ENCODE assay signal across 1 cellular context in the genomic region with DNA sequence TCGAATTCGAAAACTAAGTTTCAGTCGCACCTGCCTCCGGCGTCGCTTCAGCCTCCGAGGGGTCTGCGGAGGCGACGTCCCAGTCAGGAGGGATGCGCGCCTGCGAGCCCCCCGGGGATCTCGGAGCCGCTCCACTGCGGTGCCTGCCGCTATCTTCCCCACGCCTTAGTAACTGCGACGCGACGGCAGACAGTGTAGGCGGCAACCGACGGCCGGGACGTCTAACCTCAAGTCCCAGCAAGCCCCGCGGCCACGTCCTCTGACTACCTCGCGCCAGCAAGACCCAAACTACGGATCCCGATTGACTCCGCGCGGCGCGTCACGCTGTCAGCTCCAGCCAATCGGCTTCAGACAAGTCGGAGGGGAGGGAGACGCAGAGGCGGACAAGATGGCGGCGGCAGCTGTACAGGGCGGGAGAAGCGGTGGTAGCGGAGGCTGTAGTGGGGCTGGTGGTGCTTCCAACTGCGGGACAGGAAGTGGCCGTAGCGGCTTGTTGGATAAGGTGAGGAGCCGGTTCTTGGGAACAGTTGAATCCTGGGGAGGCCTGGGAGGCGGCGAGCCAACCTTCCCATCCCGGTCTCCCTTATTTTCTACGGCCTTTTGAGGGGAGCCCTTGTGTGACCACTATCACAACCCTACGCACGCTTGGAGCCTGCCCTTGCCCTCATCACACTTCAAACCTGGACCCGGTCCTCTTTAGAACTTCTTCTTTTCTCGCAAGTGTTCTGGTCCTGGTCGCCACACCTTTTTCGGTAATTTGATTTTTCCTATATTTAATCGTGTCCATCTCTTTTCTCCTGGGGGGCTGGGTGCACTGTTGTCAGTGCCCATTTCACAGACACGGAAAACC.
TF ChIP-seq lines count a peak whose summit lies in the region.

A gene (plus strand): TSS at position 369 of the 850 bp plus-strand sequence. CDS start 20 bp downstream, at position 389.
A gene with protein sequence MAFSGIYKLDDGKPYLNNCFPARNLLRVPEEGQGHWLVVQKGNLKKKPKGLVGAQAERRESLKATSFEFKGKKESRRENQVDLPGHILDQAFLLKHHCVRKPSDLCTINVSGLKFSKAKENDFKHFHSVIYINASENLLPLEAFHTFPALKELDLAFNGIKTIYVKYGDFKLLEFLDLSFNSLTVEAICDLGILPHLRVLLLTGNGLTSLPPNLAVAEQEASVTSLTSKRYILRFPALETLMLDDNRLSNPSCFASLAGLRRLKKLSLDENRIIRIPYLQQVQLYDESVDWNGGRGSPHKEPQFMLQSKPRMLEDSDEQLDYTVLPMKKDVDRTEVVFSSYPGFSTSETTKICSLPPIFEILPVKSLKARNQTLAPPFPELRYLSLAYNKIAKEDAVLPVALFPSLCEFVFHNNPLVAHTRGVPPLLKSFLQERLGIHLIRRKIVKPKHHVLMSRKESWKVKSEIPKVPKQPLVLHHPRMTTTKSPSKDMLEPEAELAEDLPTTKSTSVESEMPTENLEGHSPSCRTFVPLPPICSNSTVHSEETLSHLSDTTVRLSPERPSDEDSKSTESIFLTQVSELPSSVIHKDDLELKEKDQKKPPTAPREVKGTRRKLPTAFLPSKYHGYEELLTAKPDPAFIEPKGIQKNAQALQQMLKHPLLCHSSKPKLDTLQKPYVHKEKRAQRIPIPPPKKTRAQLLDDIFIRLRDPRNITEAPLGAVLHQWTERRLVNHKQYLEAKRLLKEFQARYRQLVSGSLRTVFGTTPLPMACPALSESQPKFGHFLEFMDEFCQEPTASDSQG (minus strand): TSS at position 194 of the 850 bp plus-strand sequence. CDS start 8,213 bp downstream, outside the sequence.

TF ChIP-seq in K562, 482 proteins besides CTCF, POLR2A, EP300 and RAD21 (continued from another document and continues in another):
- TF ChIP-seq BRD4 (IDR thresholded peaks at IDR 0.05) (peak; percentile 42), ZNF197 (CRISPR knock-in tag; IDR thresholded peaks at IDR 0.05; ENCODE audit: low read depth) (no peak; the same call in 1 of the 2 replicates), FOXJ2 (tag; IDR thresholded peaks at IDR 0.05) (peak; percentile 65; the same call in 1 of the 2 replicates), PURB (CRISPR knock-in tag; IDR thresholded peaks at IDR 0.05; ENCODE audit: low read depth) (no peak), SMAD1 (IDR thresholded peaks at IDR 0.05; ENCODE audit: low read depth, low read length, partially characterized antibody) (peak; percentile 27), SLC30A9 (CRISPR knock-in tag; IDR thresholded peaks at IDR 0.05) (no peak), ELF1 (tag; IDR thresholded peaks at IDR 0.05) (peak; percentile 25; the same call in 1 of the 2 replicates), TAF1 (IDR thresholded peaks at IDR 0.05; ENCODE audit: control insufficient read depth, extremely low read depth, insufficient read depth, low read length, severe bottlenecking) (peak; percentile 97), GABPB2 (CRISPR knock-in tag; conservative IDR thresholded peaks at IDR 0.05) (no peak), MTA1 (IDR thresholded peaks at IDR 0.05; ENCODE audit: borderline replicate concordance) (peak; percentile 78; the same call in 1 of the 2 replicates), EGR1 (conservative IDR thresholded peaks at IDR 0.05) (peak; percentile 74), GABPA (tag; conservative IDR thresholded peaks at IDR 0.05; ENCODE audit: low read depth) (peak; percentile 59), KDM5B (IDR thresholded peaks at IDR 0.05; ENCODE audit: insufficient replicate concordance, low read depth, low read length) (peak; percentile 97), TEAD4 (IDR thresholded peaks at IDR 0.05; ENCODE audit: low read length) (no peak), TEAD4 (CRISPR knock-in tag; IDR thresholded peaks at IDR 0.05; ENCODE audit: borderline replicate concordance) (no peak), RUNX1 (IDR thresholded peaks at IDR 0.05; ENCODE audit: low read depth) (peak; percentile 69; the same call in 1 of the 2 replicates), SREBF1 (IDR thresholded peaks at IDR 0.05; ENCODE audit: borderline replicate concordance, low read depth, low read length) (0 out of 2 replicates have a peak, but pooled peaks have one; percentile 71), RNF2 (IDR thresholded peaks at IDR 0.05) (peak; percentile 32; the same call in 1 of the 2 replicates), HDAC2 (IDR thresholded peaks at IDR 0.05) (peak; percentile 38; the same call in 1 of the 2 replicates), BCL6 (CRISPR knock-in tag; IDR thresholded peaks at IDR 0.05) (no peak), TCF7 (IDR thresholded peaks at IDR 0.05; ENCODE audit: borderline replicate concordance) (no peak), CTBP1 (IDR thresholded peaks at IDR 0.05; ENCODE audit: borderline replicate concordance) (peak; percentile 75; the same call in 1 of the 2 replicates), HDAC6 (IDR thresholded peaks at IDR 0.05; ENCODE audit: low read depth, low read length) (0 out of 2 replicates have a peak, but pooled peaks have one; percentile 51), JUN (IDR thresholded peaks at IDR 0.05; ENCODE audit: borderline replicate concordance, low read depth, low read length) (0 out of 2 replicates have a peak, but pooled peaks have one; percentile 38), JUN (CRISPR knock-in tag; IDR thresholded peaks at IDR 0.05; ENCODE audit: borderline replicate concordance) (no peak), ZKSCAN1 (IDR thresholded peaks at IDR 0.05; ENCODE audit: low read depth, low read length) (no peak)
- TF ChIP-seq, protein P1, sequence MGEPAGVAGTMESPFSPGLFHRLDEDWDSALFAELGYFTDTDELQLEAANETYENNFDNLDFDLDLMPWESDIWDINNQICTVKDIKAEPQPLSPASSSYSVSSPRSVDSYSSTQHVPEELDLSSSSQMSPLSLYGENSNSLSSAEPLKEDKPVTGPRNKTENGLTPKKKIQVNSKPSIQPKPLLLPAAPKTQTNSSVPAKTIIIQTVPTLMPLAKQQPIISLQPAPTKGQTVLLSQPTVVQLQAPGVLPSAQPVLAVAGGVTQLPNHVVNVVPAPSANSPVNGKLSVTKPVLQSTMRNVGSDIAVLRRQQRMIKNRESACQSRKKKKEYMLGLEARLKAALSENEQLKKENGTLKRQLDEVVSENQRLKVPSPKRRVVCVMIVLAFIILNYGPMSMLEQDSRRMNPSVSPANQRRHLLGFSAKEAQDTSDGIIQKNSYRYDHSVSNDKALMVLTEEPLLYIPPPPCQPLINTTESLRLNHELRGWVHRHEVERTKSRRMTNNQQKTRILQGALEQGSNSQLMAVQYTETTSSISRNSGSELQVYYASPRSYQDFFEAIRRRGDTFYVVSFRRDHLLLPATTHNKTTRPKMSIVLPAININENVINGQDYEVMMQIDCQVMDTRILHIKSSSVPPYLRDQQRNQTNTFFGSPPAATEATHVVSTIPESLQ (CRISPR knock-in tag; IDR thresholded peaks at IDR 0.05), result 0 out of 2 replicates have a peak, but pooled peaks have one; percentile 30
- TF ChIP-seq, protein P2, sequence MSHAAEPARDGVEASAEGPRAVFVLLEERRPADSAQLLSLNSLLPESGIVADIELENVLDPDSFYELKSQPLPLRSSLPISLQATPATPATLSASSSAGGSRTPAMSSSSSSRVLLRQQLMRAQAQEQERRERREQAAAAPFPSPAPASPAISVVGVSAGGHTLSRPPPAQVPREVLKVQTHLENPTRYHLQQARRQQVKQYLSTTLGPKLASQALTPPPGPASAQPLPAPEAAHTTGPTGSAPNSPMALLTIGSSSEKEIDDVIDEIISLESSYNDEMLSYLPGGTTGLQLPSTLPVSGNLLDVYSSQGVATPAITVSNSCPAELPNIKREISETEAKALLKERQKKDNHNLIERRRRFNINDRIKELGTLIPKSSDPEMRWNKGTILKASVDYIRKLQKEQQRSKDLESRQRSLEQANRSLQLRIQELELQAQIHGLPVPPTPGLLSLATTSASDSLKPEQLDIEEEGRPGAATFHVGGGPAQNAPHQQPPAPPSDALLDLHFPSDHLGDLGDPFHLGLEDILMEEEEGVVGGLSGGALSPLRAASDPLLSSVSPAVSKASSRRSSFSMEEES (CRISPR knock-in tag; IDR thresholded peaks at IDR 0.05), result no peak
- TF ChIP-seq, protein P3, sequence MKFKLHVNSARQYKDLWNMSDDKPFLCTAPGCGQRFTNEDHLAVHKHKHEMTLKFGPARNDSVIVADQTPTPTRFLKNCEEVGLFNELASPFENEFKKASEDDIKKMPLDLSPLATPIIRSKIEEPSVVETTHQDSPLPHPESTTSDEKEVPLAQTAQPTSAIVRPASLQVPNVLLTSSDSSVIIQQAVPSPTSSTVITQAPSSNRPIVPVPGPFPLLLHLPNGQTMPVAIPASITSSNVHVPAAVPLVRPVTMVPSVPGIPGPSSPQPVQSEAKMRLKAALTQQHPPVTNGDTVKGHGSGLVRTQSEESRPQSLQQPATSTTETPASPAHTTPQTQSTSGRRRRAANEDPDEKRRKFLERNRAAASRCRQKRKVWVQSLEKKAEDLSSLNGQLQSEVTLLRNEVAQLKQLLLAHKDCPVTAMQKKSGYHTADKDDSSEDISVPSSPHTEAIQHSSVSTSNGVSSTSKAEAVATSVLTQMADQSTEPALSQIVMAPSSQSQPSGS (CRISPR knock-in tag; IDR thresholded peaks at IDR 0.05), result no peak
- TF ChIP-seq, protein P4, sequence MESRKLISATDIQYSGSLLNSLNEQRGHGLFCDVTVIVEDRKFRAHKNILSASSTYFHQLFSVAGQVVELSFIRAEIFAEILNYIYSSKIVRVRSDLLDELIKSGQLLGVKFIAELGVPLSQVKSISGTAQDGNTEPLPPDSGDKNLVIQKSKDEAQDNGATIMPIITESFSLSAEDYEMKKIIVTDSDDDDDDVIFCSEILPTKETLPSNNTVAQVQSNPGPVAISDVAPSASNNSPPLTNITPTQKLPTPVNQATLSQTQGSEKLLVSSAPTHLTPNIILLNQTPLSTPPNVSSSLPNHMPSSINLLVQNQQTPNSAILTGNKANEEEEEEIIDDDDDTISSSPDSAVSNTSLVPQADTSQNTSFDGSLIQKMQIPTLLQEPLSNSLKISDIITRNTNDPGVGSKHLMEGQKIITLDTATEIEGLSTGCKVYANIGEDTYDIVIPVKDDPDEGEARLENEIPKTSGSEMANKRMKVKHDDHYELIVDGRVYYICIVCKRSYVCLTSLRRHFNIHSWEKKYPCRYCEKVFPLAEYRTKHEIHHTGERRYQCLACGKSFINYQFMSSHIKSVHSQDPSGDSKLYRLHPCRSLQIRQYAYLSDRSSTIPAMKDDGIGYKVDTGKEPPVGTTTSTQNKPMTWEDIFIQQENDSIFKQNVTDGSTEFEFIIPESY (CRISPR knock-in tag; IDR thresholded peaks at IDR 0.05), result peak; percentile 57; the same call in 1 of the 2 replicates
- TF ChIP-seq, protein P5, sequence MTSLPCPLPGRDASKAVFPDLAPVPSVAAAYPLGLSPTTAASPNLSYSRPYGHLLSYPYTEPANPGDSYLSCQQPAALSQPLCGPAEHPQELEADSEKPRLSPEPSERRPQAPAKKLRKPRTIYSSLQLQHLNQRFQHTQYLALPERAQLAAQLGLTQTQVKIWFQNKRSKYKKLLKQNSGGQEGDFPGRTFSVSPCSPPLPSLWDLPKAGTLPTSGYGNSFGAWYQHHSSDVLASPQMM (CRISPR knock-in tag; IDR thresholded peaks at IDR 0.05), result no peak
- TF ChIP-seq, protein P6, sequence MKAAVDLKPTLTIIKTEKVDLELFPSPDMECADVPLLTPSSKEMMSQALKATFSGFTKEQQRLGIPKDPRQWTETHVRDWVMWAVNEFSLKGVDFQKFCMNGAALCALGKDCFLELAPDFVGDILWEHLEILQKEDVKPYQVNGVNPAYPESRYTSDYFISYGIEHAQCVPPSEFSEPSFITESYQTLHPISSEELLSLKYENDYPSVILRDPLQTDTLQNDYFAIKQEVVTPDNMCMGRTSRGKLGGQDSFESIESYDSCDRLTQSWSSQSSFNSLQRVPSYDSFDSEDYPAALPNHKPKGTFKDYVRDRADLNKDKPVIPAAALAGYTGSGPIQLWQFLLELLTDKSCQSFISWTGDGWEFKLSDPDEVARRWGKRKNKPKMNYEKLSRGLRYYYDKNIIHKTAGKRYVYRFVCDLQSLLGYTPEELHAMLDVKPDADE (conservative IDR thresholded peaks at IDR 0.05; ENCODE audit: control insufficient read depth, low read depth, low read length), result peak; percentile 78
- TF ChIP-seq, protein P7, sequence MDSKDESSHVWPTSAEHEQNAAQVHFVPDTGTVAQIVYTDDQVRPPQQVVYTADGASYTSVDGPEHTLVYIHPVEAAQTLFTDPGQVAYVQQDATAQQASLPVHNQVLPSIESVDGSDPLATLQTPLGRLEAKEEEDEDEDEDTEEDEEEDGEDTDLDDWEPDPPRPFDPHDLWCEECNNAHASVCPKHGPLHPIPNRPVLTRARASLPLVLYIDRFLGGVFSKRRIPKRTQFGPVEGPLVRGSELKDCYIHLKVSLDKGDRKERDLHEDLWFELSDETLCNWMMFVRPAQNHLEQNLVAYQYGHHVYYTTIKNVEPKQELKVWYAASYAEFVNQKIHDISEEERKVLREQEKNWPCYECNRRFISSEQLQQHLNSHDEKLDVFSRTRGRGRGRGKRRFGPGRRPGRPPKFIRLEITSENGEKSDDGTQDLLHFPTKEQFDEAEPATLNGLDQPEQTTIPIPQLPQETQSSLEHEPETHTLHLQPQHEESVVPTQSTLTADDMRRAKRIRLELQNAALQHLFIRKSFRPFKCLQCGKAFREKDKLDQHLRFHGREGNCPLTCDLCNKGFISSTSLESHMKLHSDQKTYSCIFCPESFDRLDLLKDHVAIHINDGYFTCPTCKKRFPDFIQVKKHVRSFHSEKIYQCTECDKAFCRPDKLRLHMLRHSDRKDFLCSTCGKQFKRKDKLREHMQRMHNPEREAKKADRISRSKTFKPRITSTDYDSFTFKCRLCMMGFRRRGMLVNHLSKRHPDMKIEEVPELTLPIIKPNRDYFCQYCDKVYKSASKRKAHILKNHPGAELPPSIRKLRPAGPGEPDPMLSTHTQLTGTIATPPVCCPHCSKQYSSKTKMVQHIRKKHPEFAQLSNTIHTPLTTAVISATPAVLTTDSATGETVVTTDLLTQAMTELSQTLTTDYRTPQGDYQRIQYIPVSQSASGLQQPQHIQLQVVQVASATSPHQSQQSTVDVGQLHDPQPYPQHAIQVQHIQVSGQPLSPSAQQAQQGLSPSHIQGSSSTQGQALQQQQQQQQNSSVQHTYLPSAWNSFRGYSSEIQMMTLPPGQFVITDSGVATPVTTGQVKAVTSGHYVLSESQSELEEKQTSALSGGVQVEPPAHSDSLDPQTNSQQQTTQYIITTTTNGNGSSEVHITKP (IDR thresholded peaks at IDR 0.05; ENCODE audit: partially characterized antibody), result no peak
- TF ChIP-seq, protein P8, sequence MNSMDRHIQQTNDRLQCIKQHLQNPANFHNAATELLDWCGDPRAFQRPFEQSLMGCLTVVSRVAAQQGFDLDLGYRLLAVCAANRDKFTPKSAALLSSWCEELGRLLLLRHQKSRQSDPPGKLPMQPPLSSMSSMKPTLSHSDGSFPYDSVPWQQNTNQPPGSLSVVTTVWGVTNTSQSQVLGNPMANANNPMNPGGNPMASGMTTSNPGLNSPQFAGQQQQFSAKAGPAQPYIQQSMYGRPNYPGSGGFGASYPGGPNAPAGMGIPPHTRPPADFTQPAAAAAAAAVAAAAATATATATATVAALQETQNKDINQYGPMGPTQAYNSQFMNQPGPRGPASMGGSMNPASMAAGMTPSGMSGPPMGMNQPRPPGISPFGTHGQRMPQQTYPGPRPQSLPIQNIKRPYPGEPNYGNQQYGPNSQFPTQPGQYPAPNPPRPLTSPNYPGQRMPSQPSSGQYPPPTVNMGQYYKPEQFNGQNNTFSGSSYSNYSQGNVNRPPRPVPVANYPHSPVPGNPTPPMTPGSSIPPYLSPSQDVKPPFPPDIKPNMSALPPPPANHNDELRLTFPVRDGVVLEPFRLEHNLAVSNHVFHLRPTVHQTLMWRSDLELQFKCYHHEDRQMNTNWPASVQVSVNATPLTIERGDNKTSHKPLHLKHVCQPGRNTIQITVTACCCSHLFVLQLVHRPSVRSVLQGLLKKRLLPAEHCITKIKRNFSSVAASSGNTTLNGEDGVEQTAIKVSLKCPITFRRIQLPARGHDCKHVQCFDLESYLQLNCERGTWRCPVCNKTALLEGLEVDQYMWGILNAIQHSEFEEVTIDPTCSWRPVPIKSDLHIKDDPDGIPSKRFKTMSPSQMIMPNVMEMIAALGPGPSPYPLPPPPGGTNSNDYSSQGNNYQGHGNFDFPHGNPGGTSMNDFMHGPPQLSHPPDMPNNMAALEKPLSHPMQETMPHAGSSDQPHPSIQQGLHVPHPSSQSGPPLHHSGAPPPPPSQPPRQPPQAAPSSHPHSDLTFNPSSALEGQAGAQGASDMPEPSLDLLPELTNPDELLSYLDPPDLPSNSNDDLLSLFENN (IDR thresholded peaks at IDR 0.05; ENCODE audit: low read depth in 2 of 2, low read length in 2 of 2), result peak in 1 of 2 experiments; percentile 54; a peak in 1 of 4 replicates
